ENCODE assay signal across 23 cellular contexts in genomic region chr15:48149858-48150257, GRCh38. TPM values are rescaled to one million over a fixed set of nuclear protein-coding genes. Genes with fewer than 3 reads are reported as not detected.
DNase-seq lines count a peak whose midpoint lies in the region; ATAC-seq lines count a peak whose summit lies in the region.
"Had no signal": no experiment of that assay in that cellular context is flagged by ENCODE, and none has a peak within 500 bp of the region (broad histone marks: within the 10 kb centered on the region; RNA-seq: fewer than 3 reads in every experiment).

No MANE protein-coding gene starts in this region.

- H3K27me3 Mint-ChIP-seq in activated T-cell treated with anti-CD3 and anti-CD28 coated beads, Interleukin-2, amount 50 U/mL, for 72 hours (ENCODE audit: low read depth): no peaks in the 10 kb centered on the region
- H3K27me3 Mint-ChIP-seq: activated CD4-positive, alpha-beta T cell treated with anti-CD3 and anti-CD28 coated beads, Interleukin-2, amount 10 ng/mL, durations not matched to agents 7 days and 5 days; activated T-helper 17 cell treated with anti-CD3 and anti-CD28 coated beads, Interleukin-2, amount 50 U/mL, for 72 hours; brain; naive thymus-derived CD8-positive, alpha-beta T cell; stimulated activated memory B cell treated with anti-CD40 and anti-IgM and Interleukin-4, amounts not matched to agents 10 μg/mL and 1 μg/mL and 100 μg/mL, for 72 hours; T-helper 17 cell had no signal

- H3K4me1 Mint-ChIP-seq in activated T-cell treated with anti-CD3 and anti-CD28 coated beads, Interleukin-2, amount 50 U/mL, for 72 hours (ENCODE audit: low read depth): no peaks in the 10 kb centered on the region
- H3K4me1 Mint-ChIP-seq: activated T-helper 17 cell treated with anti-CD3 and anti-CD28 coated beads, Interleukin-2, amount 50 U/mL, for 72 hours; naive thymus-derived CD8-positive, alpha-beta T cell; T-helper 17 cell had no signal

- no peaks in the 10 kb centered on the region for H3K9me3 Mint-ChIP-seq in activated T-cell treated with anti-CD3 and anti-CD28 coated beads, Interleukin-2, amount 50 U/mL, for 72 hours
- H3K9me3 Mint-ChIP-seq: activated CD4-positive, alpha-beta T cell treated with anti-CD3 and anti-CD28 coated beads, Interleukin-2, amount 10 ng/mL, durations not matched to agents 7 days and 5 days; activated T-helper 17 cell treated with anti-CD3 and anti-CD28 coated beads, Interleukin-2, amount 50 U/mL, for 72 hours; brain; naive thymus-derived CD8-positive, alpha-beta T cell; stimulated activated memory B cell treated with anti-CD40 and anti-IgM and Interleukin-4, amounts not matched to agents 10 μg/mL and 1 μg/mL and 100 μg/mL, for 72 hours had no signal

- H3K36me3 Mint-ChIP-seq in activated T-cell treated with anti-CD3 and anti-CD28 coated beads, Interleukin-2, amount 50 U/mL, for 72 hours (ENCODE audit: insufficient read depth in 2 of 2): peaks cover 2 to 9% of the 10 kb centered on the region in 2 donors

- peak; percentile 21 for DNase-seq in GM03348 (ENCODE audit: low spot score)
- peak; percentile 78 for DNase-seq in RKO (ENCODE audit: low spot score)
- peak; percentile 93 for DNase-seq in dermis blood vessel endothelial cell
- DNase-seq in non-pigmented ciliary epithelial cell (ENCODE audit: low read depth): peak; percentile 87
- DNase-seq in activated T-cell treated with anti-CD3 and anti-CD28 coated beads, Interleukin-2, amount 50 U/mL, for 72 hours: no peak
- DNase-seq in effector CD8-positive, alpha-beta T cell (lab: John Stamatoyannopoulos, UW): no peak
- DNase-seq: activated CD4-positive, alpha-beta T cell treated with anti-CD3 and anti-CD28 coated beads, Interleukin-2, amount 10 ng/mL, durations not matched to agents 7 days and 5 days; C1 segment of cervical spinal cord; heart right ventricle; left lung; naive thymus-derived CD8-positive, alpha-beta T cell; NCI-H1417 treated with DMSO at 0.1 percent for 48 hours; NCI-H446 treated with DMSO at 0.1 percent for 48 hours; PC-9; retina; stimulated activated CD4-positive, alpha-beta T cell treated with anti-CD3 and anti-CD28 coated beads, Interleukin-4, amount 100 ng/mL, for 1 hour; T-helper 17 cell had no signal

- ATAC-seq in GM21526 (IDR thresholded peaks at IDR 0.05; ENCODE audit: low FRiP score, unreplicated experiment) (no peak), HG02938 (IDR thresholded peaks at IDR 0.05; ENCODE audit: unreplicated experiment) (no peak)
- no peak for ATAC-seq in activated T-cell treated with anti-CD3 and anti-CD28 coated beads, Interleukin-2, amount 50 U/mL, for 72 hours (replicated peaks in 1 of 2)
- ATAC-seq: activated T-helper 17 cell treated with anti-CD3 and anti-CD28 coated beads, Interleukin-2, amount 50 U/mL, for 72 hours; heart right ventricle; left lung; naive thymus-derived CD8-positive, alpha-beta T cell; stimulated activated memory B cell treated with anti-CD40 and anti-IgM and Interleukin-4, amounts not matched to agents 10 μg/mL and 1 μg/mL and 100 μg/mL, for 72 hours; T-helper 17 cell had no signal

- no peak overlapping the region for H3K4me3 Mint-ChIP-seq in activated T-cell treated with anti-CD3 and anti-CD28 coated beads, Interleukin-2, amount 50 U/mL, for 72 hours
- H3K4me3 Mint-ChIP-seq: activated CD4-positive, alpha-beta T cell treated with anti-CD3 and anti-CD28 coated beads, Interleukin-2, amount 10 ng/mL, durations not matched to agents 7 days and 5 days; activated T-helper 17 cell treated with anti-CD3 and anti-CD28 coated beads, Interleukin-2, amount 50 U/mL, for 72 hours; brain; naive thymus-derived CD8-positive, alpha-beta T cell; stimulated activated memory B cell treated with anti-CD40 and anti-IgM and Interleukin-4, amounts not matched to agents 10 μg/mL and 1 μg/mL and 100 μg/mL, for 72 hours; T-helper 17 cell had no signal

- H3K27ac Mint-ChIP-seq in activated T-cell treated with anti-CD3 and anti-CD28 coated beads, Interleukin-2, amount 50 U/mL, for 72 hours: no peak overlapping the region
- H3K27ac Mint-ChIP-seq: activated CD4-positive, alpha-beta T cell treated with anti-CD3 and anti-CD28 coated beads, Interleukin-2, amount 10 ng/mL, durations not matched to agents 7 days and 5 days; activated T-helper 17 cell treated with anti-CD3 and anti-CD28 coated beads, Interleukin-2, amount 50 U/mL, for 72 hours; brain; naive thymus-derived CD8-positive, alpha-beta T cell; stimulated activated memory B cell treated with anti-CD40 and anti-IgM and Interleukin-4, amounts not matched to agents 10 μg/mL and 1 μg/mL and 100 μg/mL, for 72 hours; T-helper 17 cell had no signal

RNA-seq across cellular contexts. Expression of gene MYEF2, which starts 28.2 kb away (rescaled TPM):
- total RNA-seq in dermis blood vessel endothelial cell: 8.4 and 16.7 TPM in 2 replicates
- 10 to 100 TPM; 44.2 to 47.6 TPM for total RNA-seq in activated T-cell treated with anti-CD3 and anti-CD28 coated beads, Interleukin-2, amount 50 U/mL, for 72 hours

RNA-seq across cellular contexts. Expression of gene SLC24A5, which starts 29.1 kb away (rescaled TPM):
- not detected in 2 replicates for total RNA-seq in dermis blood vessel endothelial cell
- total RNA-seq in activated T-cell treated with anti-CD3 and anti-CD28 coated beads, Interleukin-2, amount 50 U/mL, for 72 hours: not detected
- total RNA-seq: activated CD4-positive, alpha-beta T cell treated with anti-CD3 and anti-CD28 coated beads, Interleukin-2, amount 10 ng/mL, durations not matched to agents 7 days and 5 days; activated T-helper 17 cell treated with anti-CD3 and anti-CD28 coated beads, Interleukin-2, amount 50 U/mL, for 72 hours; heart right ventricle; naive thymus-derived CD8-positive, alpha-beta T cell; PC-9; T-helper 17 cell had no signal

RNA-seq across cellular contexts. Expression of gene CTXN2, which starts 41.6 kb away (rescaled TPM):
- not detected in 2 replicates for total RNA-seq in dermis blood vessel endothelial cell
- total RNA-seq in activated T-cell treated with anti-CD3 and anti-CD28 coated beads, Interleukin-2, amount 50 U/mL, for 72 hours: not detected
- total RNA-seq: activated CD4-positive, alpha-beta T cell treated with anti-CD3 and anti-CD28 coated beads, Interleukin-2, amount 10 ng/mL, durations not matched to agents 7 days and 5 days; heart right ventricle; left lung; naive thymus-derived CD8-positive, alpha-beta T cell; PC-9; T-helper 17 cell; urinary bladder had no signal

RNA-seq across cellular contexts. Expression of gene SLC12A1, which starts 56.2 kb away (rescaled TPM):
- under 0.01 TPM in 2 replicates for total RNA-seq in dermis blood vessel endothelial cell
- total RNA-seq in activated T-cell treated with anti-CD3 and anti-CD28 coated beads, Interleukin-2, amount 50 U/mL, for 72 hours: not detected
- total RNA-seq: activated CD4-positive, alpha-beta T cell treated with anti-CD3 and anti-CD28 coated beads, Interleukin-2, amount 10 ng/mL, durations not matched to agents 7 days and 5 days; activated T-helper 17 cell treated with anti-CD3 and anti-CD28 coated beads, Interleukin-2, amount 50 U/mL, for 72 hours; heart right ventricle; left lung; naive thymus-derived CD8-positive, alpha-beta T cell; PC-9; T-helper 17 cell; urinary bladder had no signal

Comparison
In these comparisons a context has a peak if more than half of its experiments do, and no peak if none do; other contexts are left out.
1. DNase-seq: peak in GM03348 (single experiment), RKO (single experiment), dermis blood vessel endothelial cell (single experiment) and non-pigmented ciliary epithelial cell (single experiment); none in activated T-cell treated with anti-CD3 and anti-CD28 coated beads, Interleukin-2, amount 50 U/mL, for 72 hours (0 of 2) and effector CD8-positive, alpha-beta T cell (single experiment).